Comparison of ENCODE assay signal across 8 cellular contexts in genomic region chr12:124767075-124767821, GRCh38.
DNase-seq lines count a peak whose midpoint lies in the region; ATAC-seq and FAIRE-seq lines count a peak whose summit lies in the region.

No MANE protein-coding gene starts in this region.

- peaks cover 3% of the 10 kb centered on the region for H3K9me3 Mint-ChIP-seq in natural killer cell treated with Interleukin-12 subunit alpha and Interleukin-12 subunit beta and Interleukin-15 and Interleukin-18, amount 100 ng/mL, for 72 hours

- peaks cover 13% of the 10 kb centered on the region for H3K36me3 Mint-ChIP-seq in natural killer cell treated with Interleukin-12 subunit alpha and Interleukin-12 subunit beta and Interleukin-15 and Interleukin-18, amount 100 ng/mL, for 72 hours

- DNase-seq in CD1c-positive myeloid dendritic cell (ENCODE audit: extremely low spot score) (peak; percentile 86), GM19239 (ENCODE audit: insufficient read length, low spot score) (peak; percentile 84), NOMO-1 treated with dmso at 0.1 percent for 144 hours (lab: John Stamatoyannopoulos, UW; ENCODE audit: unreplicated experiment) (peak; percentile 65)
- DNase-seq in activated CD8-positive, alpha-beta memory T cell treated with anti-CD3 and anti-CD28 coated beads, Interleukin-2, amount 50 U/mL, for 48 hours: peak; percentile 99
- peak; percentile 84 for DNase-seq in natural killer cell treated with Interleukin-12 subunit alpha and Interleukin-12 subunit beta and Interleukin-15 and Interleukin-18, amount 100 ng/mL, for 72 hours (ENCODE audit: low spot score)
- DNase-seq in stimulated activated naive CD4-positive, alpha-beta T cell treated with Interleukin-2 at 50 U/mL for 16 hours (lab: John Stamatoyannopoulos, UW): peak; percentile 62

- ATAC-seq in HG03457 (IDR thresholded peaks at IDR 0.05; ENCODE audit: unreplicated experiment): peak; percentile 53
- peak; percentile 77 for ATAC-seq in esophagus mucosa
- ATAC-seq in natural killer cell treated with Interleukin-12 subunit alpha and Interleukin-12 subunit beta and Interleukin-15 and Interleukin-18, amount 100 ng/mL, for 72 hours: peak; percentile 81 to 85

- H3K4me1 Mint-ChIP-seq in natural killer cell treated with Interleukin-12 subunit alpha and Interleukin-12 subunit beta and Interleukin-15 and Interleukin-18, amount 100 ng/mL, for 72 hours (ENCODE audit: low read depth in 2 of 2): peaks cover 21 to 30% of the 10 kb centered on the region in 2 donors

- peaks cover 4 to 26% of the 10 kb centered on the region in 2 donors for H3K27me3 Mint-ChIP-seq in natural killer cell treated with Interleukin-12 subunit alpha and Interleukin-12 subunit beta and Interleukin-15 and Interleukin-18, amount 100 ng/mL, for 72 hours

- H3K4me3 Mint-ChIP-seq in natural killer cell treated with Interleukin-12 subunit alpha and Interleukin-12 subunit beta and Interleukin-15 and Interleukin-18, amount 100 ng/mL, for 72 hours: no peak overlapping the region

- H3K27ac Mint-ChIP-seq in natural killer cell treated with Interleukin-12 subunit alpha and Interleukin-12 subunit beta and Interleukin-15 and Interleukin-18, amount 100 ng/mL, for 72 hours: peak overlapping the region; percentile 63 to 80

- peak; percentile 92 for FAIRE-seq in GM19239 (lab: Jason Lieb, UNC)

Comparison
In these comparisons a context has a peak if more than half of its experiments do, and no peak if none do; other contexts are left out.
1. Peak in every context shown above with its lines: DNase-seq and ATAC-seq.